Comparison of ENCODE assay signal across 8 cellular contexts in genomic region chr16:20865420-20866126, GRCh38. TPM values are rescaled to one million over a fixed set of nuclear protein-coding genes. Genes with fewer than 3 reads are reported as not detected.
DNase-seq lines count a peak whose midpoint lies in the region; ATAC-seq and TF ChIP-seq lines count a peak whose summit lies in the region.

No MANE protein-coding gene starts in this region.

- no peaks in the 10 kb centered on the region for H3K9me3 ChIP-seq in sigmoid colon
- H3K9me3 ChIP-seq in OCI-LY7 (ENCODE audit: low read length): no peaks in the 10 kb centered on the region

- intact Hi-C loops in sigmoid colon (cut with DNase I): loop anchor here (5.0 kb wide), 1 partner anchor 657 kb away; no protein-coding TSS in a partner anchor
- intact Hi-C loops in OCI-LY7 (cut with micrococcal nuclease; ENCODE audit: unreplicated experiment): no loop called here

- TF ChIP-seq CTCF in brain microvascular endothelial cell (IDR thresholded peaks at IDR 0.05; ENCODE audit: low read depth, low read length, missing control alignments) (no peak), sigmoid colon (IDR thresholded peaks at IDR 0.05) (no peak), OCI-LY7 (conservative IDR thresholded peaks at IDR 0.05; ENCODE audit: low read length) (no peak)

- CTCF ChIA-PET in OCI-LY7 (lab: Charles Lee; ENCODE audit: unreplicated experiment): no interaction called here

- ATAC-seq in GM18868 (IDR thresholded peaks at IDR 0.05; ENCODE audit: unreplicated experiment) (peak; percentile 86), HG03045 (IDR thresholded peaks at IDR 0.05; ENCODE audit: unreplicated experiment) (peak; percentile 63), GM21528 (IDR thresholded peaks at IDR 0.05; ENCODE audit: low FRiP score, unreplicated experiment) (no peak)

- H3K4me1 ChIP-seq in sigmoid colon (peaks cover 0 to 80% (median 72%) of the 10 kb centered on the region in 4 donors), OCI-LY7 (ENCODE audit: insufficient read depth, low read length, poor library complexity, severe bottlenecking) (no peaks in the 10 kb centered on the region)

- H3K27ac ChIP-seq in brain microvascular endothelial cell (peak overlapping the region; percentile 97), sigmoid colon (peak overlapping the region; percentile 74 to 82 (median 75)), OCI-LY7 (ENCODE audit: low read depth, low read length, poor library complexity, severe bottlenecking) (no peak overlapping the region)

- H3K36me3 ChIP-seq in brain microvascular endothelial cell (replicated peaks) (peaks cover 13% of the 10 kb centered on the region), sigmoid colon (peaks cover 0 to 18% (median 6%) of the 10 kb centered on the region in 4 donors), OCI-LY7 (ENCODE audit: insufficient read depth, low read length) (0 out of 2 replicates have a peak, but pooled peaks cover 5% of the 10 kb centered on the region)

- DNase-seq in brain microvascular endothelial cell (no peak), sigmoid colon (no peak), OCI-LY7 (ENCODE audit: low spot score) (no peak), NCI-H748 treated with DMSO at 0.1 percent for 48 hours (lab: John Stamatoyannopoulos, UW) (no peak), mucosa of gallbladder (ENCODE audit: low spot score) (no peak)

- 78 to 82% methylated on average over 6 of the region's 6 CpGs for WGBS in sigmoid colon, 2 donors

- no TSS peak for BruUV-seq in OCI-LY7 (replicated peaks; lab: Mats Ljungman, UMichigan)

- H3K4me2 ChIP-seq in OCI-LY7 (ENCODE audit: low read length): no peak overlapping the region

- no peaks in the 10 kb centered on the region for H3K79me2 ChIP-seq in OCI-LY7 (ENCODE audit: insufficient read depth, low read depth, low read length)

- TF ChIP-seq EP300 in sigmoid colon (IDR thresholded peaks at IDR 0.05): no peak

- no peaks in the 10 kb centered on the region for H3K9me2 ChIP-seq in OCI-LY7 (ENCODE audit: insufficient read depth, low read length)

- H4K20me1 ChIP-seq in OCI-LY7 (ENCODE audit: insufficient read depth, low read length): no peaks in the 10 kb centered on the region

- H2AFZ ChIP-seq in OCI-LY7 (ENCODE audit: low read length): no peak overlapping the region

- POLR2A ChIA-PET in OCI-LY7 (lab: Charles Lee): no interaction called here

- in situ Hi-C loops in brain microvascular endothelial cell (cut with HindIII; ENCODE audit: low pct_ligation_motif_present, low sequenced_read_pairs): no loop called here

- H3K4me3 ChIP-seq in brain microvascular endothelial cell (ENCODE audit: low read depth, low read length) (no peak overlapping the region), sigmoid colon (no peak overlapping the region), OCI-LY7 (ENCODE audit: low read depth, low read length, poor library complexity, severe bottlenecking) (no peak overlapping the region)

- no peaks in the 10 kb centered on the region for H3K27me3 ChIP-seq in brain microvascular endothelial cell (replicated peaks)
- no peaks in the 10 kb centered on the region for H3K27me3 ChIP-seq in sigmoid colon

- no peak for TF ChIP-seq POLR2A in sigmoid colon (IDR thresholded peaks at IDR 0.05)

RNA-seq across cellular contexts. Expression of gene DCUN1D3, which starts 34.6 kb away (rescaled TPM):
- total RNA-seq in sigmoid colon (10 to 100 TPM; 10.8 to 21.6 (median 16.2) TPM), OCI-LY7 (2022) (4.5 and 5.1 TPM in 2 replicates), mucosa of gallbladder (22.2 TPM)
- 1 to 10 TPM; 3.0 to 5.0 (median 3.9) TPM for polyA plus RNA-seq in sigmoid colon
- total RNA-seq in OCI-LY7 (2014; rRNA removed; shearing (Covaris generic)): 3.1 and 3.3 TPM in 2 replicates

RNA-seq across cellular contexts. Expression of gene LYRM1, which starts 35.0 kb away (rescaled TPM):
- total RNA-seq in sigmoid colon: 10 to 100 TPM; 38.5 to 85.6 (median 53.4) TPM
- polyA plus RNA-seq in sigmoid colon: 10 to 100 TPM; 31.2 to 43.7 (median 34.8) TPM
- 24.0 and 24.3 TPM in 2 replicates for total RNA-seq in OCI-LY7 (2014; rRNA removed; shearing (Covaris generic))
- 23.3 and 24.0 TPM in 2 replicates for total RNA-seq in OCI-LY7 (2022)
- total RNA-seq in mucosa of gallbladder: 28.6 TPM

RNA-seq across cellular contexts. Expression of gene REXO5, which starts 59.2 kb away (rescaled TPM):
- 1 to 10 TPM; 1.8 to 7.5 (median 3.0) TPM for total RNA-seq in sigmoid colon
- polyA plus RNA-seq in sigmoid colon: 1 to 10 TPM; 1.2 to 2.9 (median 1.2) TPM
- 26.5 and 29.7 TPM in 2 replicates for total RNA-seq in OCI-LY7 (2014; rRNA removed; shearing (Covaris generic))
- 38.9 and 50.7 TPM in 2 replicates for total RNA-seq in OCI-LY7 (2022)
- 2.2 TPM for total RNA-seq in mucosa of gallbladder

RNA-seq across cellular contexts. Expression of gene ERI2, which starts 59.3 kb away (rescaled TPM):
- 10 to 100 TPM in 3 of 4 donors, 1 to 10 TPM in 1; 7.2 to 19.3 (median 16.6) TPM for total RNA-seq in sigmoid colon
- 10 to 100 TPM in 2 of 3 donors, 1 to 10 TPM in 1; 8.4 to 24.3 (median 12.8) TPM for polyA plus RNA-seq in sigmoid colon
- total RNA-seq in OCI-LY7 (2014; rRNA removed; shearing (Covaris generic)): 34.3 and 48.0 TPM in 2 replicates
- total RNA-seq in OCI-LY7 (2022): 39.7 and 41.8 TPM in 2 replicates
- 18.6 TPM for total RNA-seq in mucosa of gallbladder
